Comparison of ENCODE assay signal across 10 cellular contexts in genomic region chr1:40421694-40422384, GRCh38. TPM values are rescaled to one million over a fixed set of nuclear protein-coding genes. Genes with fewer than 3 reads are reported as not detected.
DNase-seq lines count a peak whose midpoint lies in the region; ATAC-seq and TF ChIP-seq lines count a peak whose summit lies in the region.
"Had no signal": no experiment of that assay in that cellular context is flagged by ENCODE, and none has a peak within 500 bp of the region (broad histone marks: within the 10 kb centered on the region; RNA-seq: fewer than 3 reads in every experiment).

No MANE protein-coding gene starts in this region.

- no peaks in the 10 kb centered on the region for H3K9me3 ChIP-seq in A673 (ENCODE audit: low read depth, low read length, poor library complexity, severe bottlenecking)

- no peaks in the 10 kb centered on the region for H3F3A ChIP-seq in GM23338 (replicated peaks; ENCODE audit: low read depth)

- H3K9me3 Mint-ChIP-seq in activated CD4-positive, alpha-beta memory T cell treated with anti-CD3 and anti-CD28 coated beads for 36 hours, result no peaks in the 10 kb centered on the region
- no peaks in the 10 kb centered on the region for H3K9me3 Mint-ChIP-seq in GM23338

- H3K4me2 ChIP-seq in GM23338, result no peak overlapping the region

- no peaks in the 10 kb centered on the region for H3K9me2 ChIP-seq in GM23338 (ENCODE audit: insufficient read depth)

- no peak overlapping the region for H3K4me3 ChIP-seq in A673 (ENCODE audit: low read depth, low read length, poor library complexity, severe bottlenecking)
- no peak overlapping the region for H3K4me3 ChIP-seq in GM23338
- H3K4me3 ChIP-seq in lower leg skin (ENCODE audit: low read depth, poor library complexity, severe bottlenecking), result no peak overlapping the region

- no peak overlapping the region for H3K4me3 Mint-ChIP-seq in activated CD4-positive, alpha-beta memory T cell treated with anti-CD3 and anti-CD28 coated beads for 36 hours
- no peak overlapping the region for H3K4me3 Mint-ChIP-seq in GM23338

- peaks cover 74% of the 10 kb centered on the region for H3K36me3 Mint-ChIP-seq in activated CD4-positive, alpha-beta memory T cell treated with anti-CD3 and anti-CD28 coated beads for 36 hours
- H3K36me3 Mint-ChIP-seq in GM23338 (ENCODE audit: low read depth), result no peaks in the 10 kb centered on the region

- no peaks in the 10 kb centered on the region for H3K79me2 ChIP-seq in GM23338 (replicated peaks; ENCODE audit: insufficient read depth)

- H2AFZ ChIP-seq in GM23338, result no peak overlapping the region

- H3K27me3 ChIP-seq in A673 (replicated peaks; ENCODE audit: insufficient read depth, low read depth, low read length, poor library complexity) (no peaks in the 10 kb centered on the region), GM23338 (ENCODE audit: insufficient read depth) (no peaks in the 10 kb centered on the region)

- DNase-seq in A673 (ENCODE audit: low spot score), result peak; percentile 44
- DNase-seq in HT1080 (ENCODE audit: low read depth), result peak; percentile 21
- no peak for DNase-seq in activated CD4-positive, alpha-beta memory T cell treated with anti-CD3 and anti-CD28 coated beads for 36 hours
- DNase-seq in iris pigment epithelial cell (ENCODE audit: low read depth), result peak; percentile 31
- no peak for DNase-seq in GM23338 (ENCODE audit: low spot score)
- DNase-seq in lower leg skin (ENCODE audit: low spot score in 2 of 2), result no peak
- DNase-seq in NCI-H146 (lab: John Stamatoyannopoulos, UW), result no peak
- DNase-seq: activated effector memory CD4-positive, alpha-beta T cell treated with anti-CD3 and anti-CD28 coated beads, Interleukin-2, amount 50 U/mL, for 16 hours; DND-41 had no signal

- peaks cover 4% of the 10 kb centered on the region for H3K4me1 ChIP-seq in A673 (ENCODE audit: insufficient read depth, low read length, poor library complexity, severe bottlenecking)
- no peaks in the 10 kb centered on the region for H3K4me1 ChIP-seq in GM23338 (ENCODE audit: insufficient read depth)

- 64 to 77% methylated on average over 8 of the region's 8 CpGs for WGBS in lower leg skin, 2 donors

- ATAC-seq in GM23338 (no peak), HG03196 (IDR thresholded peaks at IDR 0.05; ENCODE audit: unreplicated experiment) (no peak)

- BruUV-seq in A673 (replicated peaks; lab: Mats Ljungman, UMichigan), result no TSS peak

- POLR2A ChIA-PET in A673 (lab: Charles Lee; ENCODE audit: low non-redundant PET), result no interaction called here
- POLR2A ChIA-PET in activated CD4-positive, alpha-beta memory T cell treated with anti-CD3 and anti-CD28 coated beads for 36 hours (lab: Charles Lee), result no interaction called here

- peaks cover 28% of the 10 kb centered on the region for H3K36me3 ChIP-seq in A673 (ENCODE audit: insufficient read depth, low read length, poor library complexity, severe bottlenecking)
- no peaks in the 10 kb centered on the region for H3K36me3 ChIP-seq in GM23338 (ENCODE audit: insufficient read depth)

- TF ChIP-seq CTCF in A673 (conservative IDR thresholded peaks at IDR 0.05; ENCODE audit: low read depth, low read length) (no peak), GM23338 (conservative IDR thresholded peaks at IDR 0.05; ENCODE audit: low read depth in 2 of 2) (no peak), lower leg skin (IDR thresholded peaks at IDR 0.05) (peak in 1 of 3 donors; percentile 42)

- CTCF ChIA-PET in A673 (lab: Charles Lee), result no interaction called here
- CTCF ChIA-PET in activated CD4-positive, alpha-beta memory T cell treated with anti-CD3 and anti-CD28 coated beads for 36 hours (lab: Charles Lee), result no interaction called here

- H3K27me3 Mint-ChIP-seq in activated CD4-positive, alpha-beta memory T cell treated with anti-CD3 and anti-CD28 coated beads for 36 hours, result no peaks in the 10 kb centered on the region
- peaks cover 2% of the 10 kb centered on the region for H3K27me3 Mint-ChIP-seq in GM23338 (ENCODE audit: insufficient read depth, low read depth, poor library complexity)

- no peaks in the 10 kb centered on the region for H4K20me1 ChIP-seq in GM23338 (replicated peaks; ENCODE audit: insufficient read depth)

- H3K27ac ChIP-seq in A673 (ENCODE audit: low read depth, low read length, poor library complexity, severe bottlenecking), result no peak overlapping the region
- H3K27ac ChIP-seq in GM23338 (ENCODE audit: low read depth), result no peak overlapping the region

- intact Hi-C loops in A673 (cut with micrococcal nuclease; ENCODE audit: unreplicated experiment) (no loop called here), lower leg skin (cut with DNase I; ENCODE audit: low total_unique reads) (no loop called here)
- intact Hi-C loops in activated CD4-positive, alpha-beta memory T cell treated with anti-CD3 and anti-CD28 coated beads for 36 hours (cut with micrococcal nuclease), result no loop called here

- H3K4me1 Mint-ChIP-seq in activated CD4-positive, alpha-beta memory T cell treated with anti-CD3 and anti-CD28 coated beads for 36 hours (ENCODE audit: low read depth), result peaks cover 7% of the 10 kb centered on the region
- H3K4me1 Mint-ChIP-seq in GM23338, result peaks cover 4% of the 10 kb centered on the region

- no peak for TF ChIP-seq POLR2A in lower leg skin (IDR thresholded peaks at IDR 0.05)

- H3K27ac Mint-ChIP-seq in activated CD4-positive, alpha-beta memory T cell treated with anti-CD3 and anti-CD28 coated beads for 36 hours, result peak overlapping the region; percentile 61
- no peak overlapping the region for H3K27ac Mint-ChIP-seq in GM23338

TF ChIP-seq in GM23338, 12 proteins besides CTCF, POLR2A, EP300 and RAD21 (continues in another document):
- TF ChIP-seq CREB1 (CRISPR knock-in tag; IDR thresholded peaks at IDR 0.05; ENCODE audit: low read depth) (no peak), EZH2phosphoT487 (IDR thresholded peaks at IDR 0.05; ENCODE audit: unreplicated experiment) (no peak), NANOG (IDR thresholded peaks at IDR 0.05; ENCODE audit: borderline replicate concordance) (no peak), ZNF114 (CRISPR knock-in tag; IDR thresholded peaks at IDR 0.05) (no peak), ZNF331 (CRISPR knock-in tag; IDR thresholded peaks at IDR 0.05; ENCODE audit: low read depth) (no peak), STAT1 (IDR thresholded peaks at IDR 0.05; ENCODE audit: unreplicated experiment) (no peak)

RNA-seq across cellular contexts. Expression of gene ZFP69B, which starts 28.4 kb away (rescaled TPM):
- total RNA-seq in A673 (2021) (14.1 and 18.5 TPM in 2 replicates), lower leg skin (under 1 TPM in 3 of 4 donors, not detected in 1; 0.52 to 0.81 (median 0.76) TPM)
- total RNA-seq in HT1080 (2014; rRNA removed; shearing (Covaris generic)), result 4.0 and 5.0 TPM in 2 replicates
- 6.3 and 6.8 TPM in 2 replicates for polyA plus RNA-seq in HT1080 (2015; cell fraction: cytosol; rRNA removed)
- 6.8 TPM in 2 replicates for polyA plus RNA-seq in HT1080 (2015; cell fraction: nucleus; rRNA removed)
- 1 to 10 TPM; 4.8 to 5.7 TPM for total RNA-seq in activated CD4-positive, alpha-beta memory T cell treated with anti-CD3 and anti-CD28 coated beads for 36 hours
- 10.0 and 10.8 TPM in 2 replicates for total RNA-seq in GM23338 (2014; rRNA removed; shearing (Covaris generic))
- polyA plus RNA-seq in GM23338 (2016; fragmentation: Nextera tagmentation; extraction: Ambion mirVana), result 4.6 and 5.2 TPM in 2 replicates

RNA-seq across cellular contexts. Expression of gene SMAP2, which starts 48.3 kb away (rescaled TPM):
- total RNA-seq in A673 (2021), result 52.0 and 58.5 TPM in 2 replicates
- 19.1 and 23.2 TPM in 2 replicates for total RNA-seq in HT1080 (2014; rRNA removed; shearing (Covaris generic))
- polyA plus RNA-seq in HT1080 (2015; cell fraction: cytosol; rRNA removed), result 25.8 and 26.8 TPM in 2 replicates
- polyA plus RNA-seq in HT1080 (2015; cell fraction: nucleus; rRNA removed), result 19.9 and 23.4 TPM in 2 replicates
- total RNA-seq in activated CD4-positive, alpha-beta memory T cell treated with anti-CD3 and anti-CD28 coated beads for 36 hours, result 100 to 1,000 TPM; 250 to 254 TPM
- total RNA-seq in GM23338 (2014; rRNA removed; shearing (Covaris generic)), result 2.5 and 4.8 TPM in 2 replicates
- polyA plus RNA-seq in GM23338 (2016; fragmentation: Nextera tagmentation; extraction: Ambion mirVana), result 2.9 and 3.0 TPM in 2 replicates
- total RNA-seq in lower leg skin, result 10 to 100 TPM; 34.2 to 69.5 (median 43.7) TPM

RNA-seq across cellular contexts. Expression of gene ZFP69, which starts 55.3 kb away (rescaled TPM):
- total RNA-seq in A673 (2021) (6.7 and 7.1 TPM in 2 replicates), lower leg skin (1 to 10 TPM in 3 of 4 donors, under 1 TPM in 1; 0.88 to 3.1 (median 1.6) TPM)
- 4.0 and 4.5 TPM in 2 replicates for total RNA-seq in HT1080 (2014; rRNA removed; shearing (Covaris generic))
- 2.4 and 2.6 TPM in 2 replicates for polyA plus RNA-seq in HT1080 (2015; cell fraction: cytosol; rRNA removed)
- polyA plus RNA-seq in HT1080 (2015; cell fraction: nucleus; rRNA removed), result 2.8 and 3.6 TPM in 2 replicates
- total RNA-seq in activated CD4-positive, alpha-beta memory T cell treated with anti-CD3 and anti-CD28 coated beads for 36 hours, result 1 to 10 TPM; 3.9 to 4.5 TPM
- total RNA-seq in GM23338 (2014; rRNA removed; shearing (Covaris generic)), result 4.6 and 8.2 TPM in 2 replicates
- 2.7 and 5.1 TPM in 2 replicates for polyA plus RNA-seq in GM23338 (2016; fragmentation: Nextera tagmentation; extraction: Ambion mirVana)

Comparison
In these comparisons a context has a peak if more than half of its experiments do, and no peak if none do; other contexts are left out.
1. DNase-seq: peak in A673 (single experiment), HT1080 (single experiment) and iris pigment epithelial cell (single experiment); none in activated CD4-positive, alpha-beta memory T cell treated with anti-CD3 and anti-CD28 coated beads for 36 hours (single experiment), GM23338 (single experiment), lower leg skin (0 of 2) and NCI-H146 (single experiment).